1 cellular context compared by ENCODE assay signal in the genomic region with DNA sequence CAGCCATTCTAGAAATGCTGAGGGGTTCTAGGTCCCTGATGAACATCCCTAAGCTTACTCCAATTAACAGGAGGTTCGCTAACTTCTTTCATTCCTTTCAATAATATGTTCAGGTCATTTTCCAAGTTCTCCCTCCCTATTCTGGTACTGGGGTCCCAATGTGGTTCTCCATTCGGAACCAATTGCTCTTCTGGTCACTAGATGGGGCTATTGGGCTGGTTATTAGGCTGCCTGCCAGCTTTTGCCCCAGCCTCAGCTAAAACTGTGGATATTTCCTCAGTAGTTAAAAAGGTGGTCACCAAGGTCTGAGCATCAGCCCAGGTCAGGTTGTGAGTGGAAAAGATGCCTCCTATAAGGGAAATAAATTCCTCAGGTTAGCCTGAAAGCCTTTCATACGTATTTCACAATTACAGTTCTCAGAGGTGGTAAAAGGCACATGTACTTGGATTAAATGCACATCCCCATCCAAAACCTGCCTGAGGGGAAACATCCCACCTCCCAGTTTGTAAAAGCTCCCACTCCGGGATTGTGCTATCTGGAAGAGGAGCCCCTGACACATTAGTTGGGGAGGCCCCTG.
TF ChIP-seq lines count a peak whose summit lies in the region.

No MANE protein-coding gene starts in this region.

TF ChIP-seq in WTC11, 78 proteins besides CTCF, POLR2A, EP300 and RAD21 (continued from another document):
- TF ChIP-seq ZNF396 (CRISPR knock-in tag; IDR thresholded peaks at IDR 0.05; ENCODE audit: borderline replicate concordance), result no peak
TF ChIP-seq in WTC11: peak in this region for 0.
